Comparison of ENCODE assay signal across 19 cellular contexts in the genomic region with DNA sequence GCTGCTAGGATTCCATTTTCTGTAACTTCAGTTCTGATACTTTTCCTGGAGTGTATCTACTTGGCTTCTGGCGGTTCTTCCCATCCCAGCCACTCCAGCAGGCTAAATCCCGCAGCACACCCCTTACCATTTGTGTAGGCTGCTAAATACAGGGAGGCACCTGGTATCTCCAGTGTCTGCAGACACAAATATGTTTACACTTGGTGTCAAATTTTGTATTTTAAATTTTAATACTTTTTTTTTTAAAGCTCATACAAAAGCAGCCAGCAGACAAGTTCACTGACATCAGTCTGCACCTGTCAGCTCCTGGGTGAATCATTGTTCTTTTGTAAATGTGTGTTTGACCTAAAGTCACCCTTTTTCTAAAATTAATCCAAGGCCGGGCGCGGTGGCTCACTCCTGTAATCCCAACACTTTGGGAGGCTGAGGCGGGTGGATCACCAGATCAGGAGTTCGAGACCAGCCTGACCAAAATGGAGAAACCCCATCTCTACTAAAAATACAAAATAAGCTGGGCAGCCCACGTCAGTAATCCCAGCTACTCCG. TPM values are rescaled to one million over a fixed set of nuclear protein-coding genes. Genes with fewer than 3 reads are reported as not detected.
A peak's percentile ranks its signal among the peaks of the same experiment; 100 is the strongest.
DNase-seq lines count a peak whose midpoint lies in the region; TF ChIP-seq lines count a peak whose summit lies in the region.
"Had no signal": no experiment of that assay in that cellular context is flagged by ENCODE, and none has a peak within 500 bp of the region (broad histone marks: within the 10 kb centered on the region; RNA-seq: fewer than 3 reads in every experiment).

No MANE protein-coding gene starts in this region.

- H3K36me3 ChIP-seq in neural progenitor cell (no peaks in the 10 kb centered on the region), trophoblast cell (ENCODE audit: control insufficient read depth in 1 of 2, insufficient read depth in 2 of 2, low read length in 2 of 2) (no peaks in the 10 kb centered on the region)
- H3K36me3 ChIP-seq in effector memory CD4-positive, alpha-beta T cell (ENCODE audit: control insufficient read depth, insufficient read depth, low read length), result no peaks in the 10 kb centered on the region
- H3K36me3 ChIP-seq: upper lobe of right lung had no signal

- no peak overlapping the region for H3K18ac ChIP-seq in trophoblast cell (ENCODE audit: low read length)

- H3K27ac Mint-ChIP-seq in neural progenitor cell, result peak overlapping the region; percentile 37
- H3K27ac Mint-ChIP-seq: CD14-positive monocyte; stimulated activated naive B cell treated with anti-CD40 and anti-IgM and Interleukin-4, amounts not matched to agents 10 μg/mL and 1 μg/mL and 100 μg/mL, for 72 hours had no signal

- H3F3A ChIP-seq in neural progenitor cell (ENCODE audit: low read depth), result peaks cover 19% of the 10 kb centered on the region

- no CpG with 5 or more reads among the region's 9 CpGs for WGBS in trophoblast cell (ENCODE audit: extremely low coverage, insufficient coverage, insufficient read length)

- H3K14ac ChIP-seq in trophoblast cell (ENCODE audit: low read length), result no peak overlapping the region

- no peak overlapping the region for H2BK5ac ChIP-seq in trophoblast cell (ENCODE audit: low read depth, low read length, poor library complexity)

- H3K36me3 Mint-ChIP-seq in neural progenitor cell, result no peaks in the 10 kb centered on the region
- H3K36me3 Mint-ChIP-seq: CD14-positive monocyte; stimulated activated naive B cell treated with anti-CD40 and anti-IgM and Interleukin-4, amounts not matched to agents 10 μg/mL and 1 μg/mL and 100 μg/mL, for 72 hours had no signal

- peaks cover 3% of the 10 kb centered on the region for H3K79me1 ChIP-seq in trophoblast cell (ENCODE audit: low read length)

- peak overlapping the region; percentile 89 for H3K4me3 Mint-ChIP-seq in neural progenitor cell

- H4K20me1 ChIP-seq in neural progenitor cell (ENCODE audit: low read depth), result no peaks in the 10 kb centered on the region

- H3K4me2 ChIP-seq in neural progenitor cell (peak overlapping the region; percentile 88), trophoblast cell (ENCODE audit: low read length) (no peak overlapping the region)

- H3K9me3 Mint-ChIP-seq in neural progenitor cell, result peaks cover 7% of the 10 kb centered on the region
- H3K9me3 Mint-ChIP-seq: stimulated activated naive B cell treated with anti-CD40 and anti-IgM and Interleukin-4, amounts not matched to agents 10 μg/mL and 1 μg/mL and 100 μg/mL, for 72 hours had no signal

- H3K4me3 ChIP-seq in neural progenitor cell (peak overlapping the region; percentile 54), trophoblast cell (ENCODE audit: low read depth, low read length) (no peak overlapping the region)
- no peak overlapping the region for H3K4me3 ChIP-seq in effector memory CD4-positive, alpha-beta T cell (ENCODE audit: insufficient read depth, low read depth, low read length, poor library complexity, severe bottlenecking)

- peaks cover 5% of the 10 kb centered on the region for H3K27me3 Mint-ChIP-seq in neural progenitor cell (ENCODE audit: insufficient read depth, low read depth)

- no peak overlapping the region for H2AK5ac ChIP-seq in trophoblast cell (ENCODE audit: low read length)

- no peak overlapping the region for H4K8ac ChIP-seq in trophoblast cell (ENCODE audit: low read depth, low read length)

- H3K4ac ChIP-seq in trophoblast cell (ENCODE audit: low read depth, low read length), result no peak overlapping the region

- H3K9me3 ChIP-seq in neural progenitor cell (ENCODE audit: low read depth), result no peaks in the 10 kb centered on the region
- H3K9me3 ChIP-seq in effector memory CD4-positive, alpha-beta T cell (ENCODE audit: control insufficient read depth, low read length), result no peaks in the 10 kb centered on the region
- peaks cover 2% of the 10 kb centered on the region for H3K9me3 ChIP-seq in trophoblast cell (ENCODE audit: insufficient read depth, low read depth, low read length)
- H3K9me3 ChIP-seq: upper lobe of right lung had no signal

- H2AFZ ChIP-seq in neural progenitor cell (replicated peaks), result peak overlapping the region; percentile 96
- no peak overlapping the region for H2AFZ ChIP-seq in trophoblast cell (ENCODE audit: insufficient read depth, low read length, poor library complexity)

- H2BK12ac ChIP-seq in trophoblast cell (ENCODE audit: low read length), result no peak overlapping the region

- no peak overlapping the region for H2BK120ac ChIP-seq in trophoblast cell (ENCODE audit: insufficient read depth, low read length, poor library complexity)

- H4K12ac ChIP-seq in trophoblast cell (ENCODE audit: low read depth, low read length), result no peak overlapping the region

- no peak overlapping the region for H3K23ac ChIP-seq in trophoblast cell (ENCODE audit: low read length)

- H3K4me1 ChIP-seq in neural progenitor cell (peaks cover 7% of the 10 kb centered on the region), trophoblast cell (ENCODE audit: control insufficient read depth in 1 of 2, insufficient read depth in 2 of 2, low read length in 2 of 2) (no peaks in the 10 kb centered on the region)
- peaks cover 3% of the 10 kb centered on the region for H3K4me1 ChIP-seq in effector memory CD4-positive, alpha-beta T cell (ENCODE audit: control insufficient read depth, insufficient read depth, low read length, poor library complexity, severe bottlenecking)
- H3K4me1 ChIP-seq: upper lobe of right lung had no signal

- H3K79me2 ChIP-seq in neural progenitor cell (ENCODE audit: low read depth) (no peaks in the 10 kb centered on the region), trophoblast cell (ENCODE audit: control insufficient read depth, insufficient read depth, low read length, poor library complexity) (no peaks in the 10 kb centered on the region)

- H3K27ac ChIP-seq in cingulate gyrus (ENCODE audit: low read depth, low read length) (peak overlapping the region; percentile 67), neural progenitor cell (no peak overlapping the region), trophoblast cell (ENCODE audit: low read depth, low read length) (no peak overlapping the region)
- no peak overlapping the region for H3K27ac ChIP-seq in effector memory CD4-positive, alpha-beta T cell (ENCODE audit: insufficient read depth, low read length, poor library complexity, severe bottlenecking)
- H3K27ac ChIP-seq: 22Rv1 had no signal

- DNase-seq in NCI-H2107 treated with DMSO at 0.1 percent for 48 hours (lab: John Stamatoyannopoulos, UW; ENCODE audit: unreplicated experiment), result peak; percentile 42
- no peak for DNase-seq in NCI-H2107 (lab: John Stamatoyannopoulos, UW)
- DNase-seq in LHCN-M2 (ENCODE audit: low read depth), result peak; percentile 84
- DNase-seq in neural progenitor cell (ENCODE audit: low spot score), result no peak
- no peak for DNase-seq in effector memory CD4-positive, alpha-beta T cell
- no peak for DNase-seq in A172 (ENCODE audit: low spot score)
- no peak for DNase-seq in trophoblast cell
- DNase-seq: GDM1; kidney glomerular epithelial cell; MM.1S; stimulated activated CD4-positive, alpha-beta T cell treated with anti-CD3 and anti-CD28 coated beads, Interleukin-4, amount 100 ng/mL, for 4 hours; stimulated activated naive B cell treated with anti-CD40 and anti-IgM and Interleukin-4, amounts not matched to agents 10 μg/mL and 1 μg/mL and 100 μg/mL, for 72 hours; upper lobe of right lung had no signal

- H3K27me3 ChIP-seq in neural progenitor cell, result peaks cover 59% of the 10 kb centered on the region
- H3K27me3 ChIP-seq in effector memory CD4-positive, alpha-beta T cell (replicated peaks; ENCODE audit: control insufficient read depth, insufficient read depth, low read length, poor library complexity, severe bottlenecking), result peaks cover 16% of the 10 kb centered on the region
- H3K27me3 ChIP-seq in trophoblast cell (ENCODE audit: insufficient read depth, low read length), result no peaks in the 10 kb centered on the region

- no peak for TF ChIP-seq CTCF in neural progenitor cell (IDR thresholded peaks at IDR 0.05)

- H3K9ac ChIP-seq in neural progenitor cell (no peak overlapping the region), trophoblast cell (ENCODE audit: low read length) (no peak overlapping the region)

- peaks cover 7% of the 10 kb centered on the region for H3K4me1 Mint-ChIP-seq in neural progenitor cell

- no peak overlapping the region for H4K91ac ChIP-seq in trophoblast cell (ENCODE audit: low read depth, low read length)

RNA-seq across cellular contexts. Expression of a gene that starts 3.4 kb away (rescaled TPM):
- total RNA-seq in LHCN-M2 (2014; rRNA removed), result 0.11 TPM in 1 of 2 replicates, not detected in the other
- not detected for polyA plus RNA-seq in LHCN-M2 (2012)
- not detected in 2 replicates for total RNA-seq in neural progenitor cell (ENCODE audit: low replicate concordance)
- total RNA-seq in A172 (2014; rRNA removed; shearing (Covaris generic)), result 0.12 TPM in 1 of 2 replicates, not detected in the other
- 2.2 TPM in 2 replicates for polyA plus RNA-seq in trophoblast cell (2013)
- total RNA-seq: glomerular endothelial cell, mucosa of gallbladder, PC-3, upper lobe of right lung had no signal
- polyA plus RNA-seq: CD14-positive monocyte had no signal

RNA-seq across cellular contexts. Expression of a gene that starts 16.4 kb away (rescaled TPM):
- total RNA-seq in LHCN-M2 (2014; rRNA removed), result 8.9 and 12.3 TPM in 2 replicates
- 1.6 TPM for polyA plus RNA-seq in LHCN-M2 (2012)
- total RNA-seq in neural progenitor cell (ENCODE audit: low replicate concordance), result 31.7 and 36.7 TPM in 2 replicates
- 11.2 and 18.7 TPM in 2 replicates for total RNA-seq in A172 (2014; rRNA removed; shearing (Covaris generic))
- 5.2 TPM in 2 replicates for polyA plus RNA-seq in trophoblast cell (2013)

RNA-seq across cellular contexts. Expression of a gene that starts 32.4 kb away (rescaled TPM):
- total RNA-seq in LHCN-M2 (2014; rRNA removed) (11.4 and 12.1 TPM in 2 replicates), neural progenitor cell (ENCODE audit: low replicate concordance) (27.0 and 42.1 TPM in 2 replicates)
- 6.0 TPM for polyA plus RNA-seq in LHCN-M2 (2012)
- total RNA-seq in A172 (2014; rRNA removed; shearing (Covaris generic)), result 15.5 and 15.8 TPM in 2 replicates
- polyA plus RNA-seq in trophoblast cell (2013), result 14.3 and 15.1 TPM in 2 replicates

RNA-seq across cellular contexts. Expression of a gene that starts 43.7 kb away (rescaled TPM):
- total RNA-seq in LHCN-M2 (2014; rRNA removed) (0.96 and 1.1 TPM in 2 replicates), neural progenitor cell (ENCODE audit: low replicate concordance) (16.9 and 17.3 TPM in 2 replicates)
- polyA plus RNA-seq in LHCN-M2 (2012), result 1.1 TPM
- total RNA-seq in A172 (2014; rRNA removed; shearing (Covaris generic)), result not detected in 2 replicates
- 7.9 and 8.0 TPM in 2 replicates for polyA plus RNA-seq in trophoblast cell (2013)
- total RNA-seq: PC-3 had no signal
- polyA plus RNA-seq: CD14-positive monocyte had no signal

RNA-seq across cellular contexts. Expression of a gene that starts 51.3 kb away (rescaled TPM):
- total RNA-seq in LHCN-M2 (2014; rRNA removed) (22.3 and 22.9 TPM in 2 replicates), neural progenitor cell (ENCODE audit: low replicate concordance) (40.8 and 55.3 TPM in 2 replicates)
- 7.9 TPM for polyA plus RNA-seq in LHCN-M2 (2012)
- total RNA-seq in A172 (2014; rRNA removed; shearing (Covaris generic)), result 36.0 and 48.8 TPM in 2 replicates
- 9.0 and 9.9 TPM in 2 replicates for polyA plus RNA-seq in trophoblast cell (2013)

Comparison
In these comparisons a context has a peak if more than half of its experiments do, and no peak if none do; other contexts are left out.
1. DNase-seq: peak in NCI-H2107 treated with DMSO at 0.1 percent for 48 hours (single experiment) and LHCN-M2 (single experiment); none in NCI-H2107 (single experiment), neural progenitor cell (single experiment), effector memory CD4-positive, alpha-beta T cell (0 of 3), A172 (single experiment) and trophoblast cell (0 of 2).